7 cellular contexts compared by ENCODE assay signal in the genomic region with DNA sequence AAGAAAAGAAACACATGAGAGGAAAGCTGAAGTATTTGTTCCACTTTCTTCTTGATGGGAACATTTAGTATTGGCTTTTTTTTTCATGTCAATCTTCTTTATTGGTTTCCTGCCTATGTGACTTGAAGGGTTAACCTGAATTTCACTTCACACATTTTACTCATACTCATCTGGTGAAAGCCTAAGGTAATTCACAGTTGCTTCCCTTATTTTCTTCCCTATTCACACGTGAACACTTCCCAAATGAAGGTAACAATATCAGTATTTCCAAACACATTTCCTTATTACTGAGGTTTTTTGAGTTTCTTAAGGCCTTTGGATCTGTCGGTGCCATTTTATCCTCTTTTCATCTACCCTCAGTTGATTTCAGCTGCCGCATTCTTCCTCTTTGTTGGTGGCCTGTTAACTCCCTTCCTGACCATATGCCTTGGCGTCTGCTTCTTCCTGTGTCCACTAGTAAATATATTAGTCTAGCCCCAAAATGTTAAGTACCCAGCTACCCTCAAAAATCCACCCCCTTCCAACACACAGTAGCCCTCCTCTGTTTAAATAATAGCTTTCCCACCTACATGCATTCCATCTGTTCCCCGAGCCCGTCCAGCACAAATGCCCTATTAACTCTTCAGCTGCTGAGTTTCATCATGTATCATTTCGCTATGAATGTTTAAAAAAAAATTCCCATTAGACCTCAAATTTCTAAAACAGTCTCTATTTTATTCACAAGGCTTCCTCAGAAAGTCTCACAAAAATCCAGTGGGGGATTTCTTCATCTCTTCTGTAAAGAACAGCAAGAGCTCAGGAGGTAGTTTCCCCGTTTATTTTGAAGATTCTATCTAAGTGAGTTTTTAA.
DNase-seq lines count a peak whose midpoint lies in the region; ATAC-seq and TF ChIP-seq lines count a peak whose summit lies in the region.

No MANE protein-coding gene starts in this region.

- no peak for TF ChIP-seq CTCF in HEK293 (tag by site-specific recombination; IDR thresholded peaks at IDR 0.05)
- no peak for TF ChIP-seq CTCF in WI38 (IDR thresholded peaks at IDR 0.05; ENCODE audit: low read depth, low read length)
- no peak for TF ChIP-seq CTCF in hepatocyte (IDR thresholded peaks at IDR 0.05; ENCODE audit: poor library complexity)
- TF ChIP-seq CTCF in BE2C (IDR thresholded peaks at IDR 0.05; ENCODE audit: low read depth, low read length) = no peak

- no peaks in the 10 kb centered on the region for H3K79me2 ChIP-seq in hepatocyte

- DNase-seq in hepatocyte (ENCODE audit: low spot score) (no peak), MG63 (no peak), NCI-H526 treated with DMSO at 0.1 percent for 48 hours (lab: John Stamatoyannopoulos, UW) (no peak), BE2C (no peak)
- DNase-seq in stimulated activated naive CD8-positive, alpha-beta T cell treated with anti-CD3 and anti-CD28 coated beads, Interleukin-15, amount 100 ng/mL, for 72 hours = no peak

- H3K36me3 ChIP-seq in HEK293 (ENCODE audit: control insufficient read depth in 2 of 2, insufficient read depth in 1 of 2, low read length in 2 of 2) (peaks cover 0 to 2% of the 10 kb centered on the region in 2 experiments; a peak in 2 of 3 replicates), hepatocyte (replicated peaks; ENCODE audit: insufficient read depth, low read depth) (no peaks in the 10 kb centered on the region), MG63 (peaks cover 8% of the 10 kb centered on the region), BE2C (peaks cover 5% of the 10 kb centered on the region)

- peak overlapping the region; percentile 47 to 68 for H3K4me3 Mint-ChIP-seq in stimulated activated naive CD8-positive, alpha-beta T cell treated with anti-CD3 and anti-CD28 coated beads, Interleukin-15, amount 100 ng/mL, for 72 hours

- H4K20me1 ChIP-seq in hepatocyte (ENCODE audit: insufficient read depth, poor library complexity, severe bottlenecking) = no peaks in the 10 kb centered on the region

- H3K9me3 ChIP-seq in HEK293 (ENCODE audit: control insufficient read depth, insufficient read depth, low read depth, low read length) (no peaks in the 10 kb centered on the region), hepatocyte (ENCODE audit: low read depth) (no peaks in the 10 kb centered on the region), MG63 (no peaks in the 10 kb centered on the region), BE2C (no peaks in the 10 kb centered on the region)

- CTCF ChIA-PET in HEK293 (lab: Yijun Ruan, JAX) = interaction anchor here (0.6 to 1.6 kb wide), 3 partner anchors 18 to 158 kb away, joined by 3 read pairs; no protein-coding TSS in a partner anchor

- H2AFZ ChIP-seq in hepatocyte = no peak overlapping the region

- H3K4me3 ChIP-seq in HEK293 (ENCODE audit: low read depth, low read length) = no peak overlapping the region
- H3K4me3 ChIP-seq in WI38 (ENCODE audit: low read depth, low read length) = peak overlapping the region; percentile 21; the same call in 1 of the 2 replicates
- no peak overlapping the region for H3K4me3 ChIP-seq in hepatocyte
- H3K4me3 ChIP-seq in MG63 = no peak overlapping the region
- no peak overlapping the region for H3K4me3 ChIP-seq in BE2C (ENCODE audit: low read depth, low read length)

- POLR2A ChIA-PET in HEK293 (lab: Yijun Ruan, JAX) = interaction anchor here (0.6 kb wide), 1 partner anchor 153 kb away, joined by 5 read pairs; no protein-coding TSS in a partner anchor

- ATAC-seq in stimulated activated naive CD8-positive, alpha-beta T cell treated with anti-CD3 and anti-CD28 coated beads, Interleukin-15, amount 100 ng/mL, for 72 hours = peak; percentile 62

- H3K27ac ChIP-seq in HEK293 (ENCODE audit: extremely low read depth, low read depth, low read length) (no peak overlapping the region), hepatocyte (peak overlapping the region; percentile 88)

- H3K27me3 ChIP-seq in hepatocyte (no peaks in the 10 kb centered on the region), MG63 (no peaks in the 10 kb centered on the region), BE2C (no peaks in the 10 kb centered on the region)

- no peaks in the 10 kb centered on the region for H3K9me3 Mint-ChIP-seq in stimulated activated naive CD8-positive, alpha-beta T cell treated with anti-CD3 and anti-CD28 coated beads, Interleukin-15, amount 100 ng/mL, for 72 hours

- H3K27ac Mint-ChIP-seq in stimulated activated naive CD8-positive, alpha-beta T cell treated with anti-CD3 and anti-CD28 coated beads, Interleukin-15, amount 100 ng/mL, for 72 hours = peak overlapping the region; percentile 57 to 92

- no peaks in the 10 kb centered on the region for H3K9me2 ChIP-seq in hepatocyte (replicated peaks; ENCODE audit: insufficient read depth)

- H3K4me1 Mint-ChIP-seq in stimulated activated naive CD8-positive, alpha-beta T cell treated with anti-CD3 and anti-CD28 coated beads, Interleukin-15, amount 100 ng/mL, for 72 hours = peaks cover 58% of the 10 kb centered on the region

- H3K27me3 Mint-ChIP-seq in stimulated activated naive CD8-positive, alpha-beta T cell treated with anti-CD3 and anti-CD28 coated beads, Interleukin-15, amount 100 ng/mL, for 72 hours = no peaks in the 10 kb centered on the region

- H3K4me1 ChIP-seq in HEK293 (ENCODE audit: control insufficient read depth, insufficient read depth, low read length) (no peaks in the 10 kb centered on the region), hepatocyte (ENCODE audit: insufficient read depth) (peaks cover 11% of the 10 kb centered on the region), BE2C (peaks cover 33% of the 10 kb centered on the region)

- WGBS in hepatocyte (ENCODE audit: low lambda C conversion rate, missing lambda C conversion rate) = 41% methylated on average over 8 of the region's 8 CpGs

- H3K4me2 ChIP-seq in hepatocyte = peak overlapping the region; percentile 11

TF ChIP-seq in HEK293, 187 proteins besides CTCF, POLR2A, EP300 and RAD21:
- TF ChIP-seq PRDM1 (tag by site-specific recombination; IDR thresholded peaks at IDR 0.05) (peak; percentile 3), SCRT1 (tag by site-specific recombination; IDR thresholded peaks at IDR 0.05; ENCODE audit: borderline replicate concordance) (no peak)
- TF ChIP-seq, protein P1, sequence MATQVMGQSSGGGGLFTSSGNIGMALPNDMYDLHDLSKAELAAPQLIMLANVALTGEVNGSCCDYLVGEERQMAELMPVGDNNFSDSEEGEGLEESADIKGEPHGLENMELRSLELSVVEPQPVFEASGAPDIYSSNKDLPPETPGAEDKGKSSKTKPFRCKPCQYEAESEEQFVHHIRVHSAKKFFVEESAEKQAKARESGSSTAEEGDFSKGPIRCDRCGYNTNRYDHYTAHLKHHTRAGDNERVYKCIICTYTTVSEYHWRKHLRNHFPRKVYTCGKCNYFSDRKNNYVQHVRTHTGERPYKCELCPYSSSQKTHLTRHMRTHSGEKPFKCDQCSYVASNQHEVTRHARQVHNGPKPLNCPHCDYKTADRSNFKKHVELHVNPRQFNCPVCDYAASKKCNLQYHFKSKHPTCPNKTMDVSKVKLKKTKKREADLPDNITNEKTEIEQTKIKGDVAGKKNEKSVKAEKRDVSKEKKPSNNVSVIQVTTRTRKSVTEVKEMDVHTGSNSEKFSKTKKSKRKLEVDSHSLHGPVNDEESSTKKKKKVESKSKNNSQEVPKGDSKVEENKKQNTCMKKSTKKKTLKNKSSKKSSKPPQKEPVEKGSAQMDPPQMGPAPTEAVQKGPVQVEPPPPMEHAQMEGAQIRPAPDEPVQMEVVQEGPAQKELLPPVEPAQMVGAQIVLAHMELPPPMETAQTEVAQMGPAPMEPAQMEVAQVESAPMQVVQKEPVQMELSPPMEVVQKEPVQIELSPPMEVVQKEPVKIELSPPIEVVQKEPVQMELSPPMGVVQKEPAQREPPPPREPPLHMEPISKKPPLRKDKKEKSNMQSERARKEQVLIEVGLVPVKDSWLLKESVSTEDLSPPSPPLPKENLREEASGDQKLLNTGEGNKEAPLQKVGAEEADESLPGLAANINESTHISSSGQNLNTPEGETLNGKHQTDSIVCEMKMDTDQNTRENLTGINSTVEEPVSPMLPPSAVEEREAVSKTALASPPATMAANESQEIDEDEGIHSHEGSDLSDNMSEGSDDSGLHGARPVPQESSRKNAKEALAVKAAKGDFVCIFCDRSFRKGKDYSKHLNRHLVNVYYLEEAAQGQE (tag by site-specific recombination; IDR thresholded peaks at IDR 0.05) = no peak
